Comparison of ENCODE assay signal across 9 cellular contexts in the genomic region with DNA sequence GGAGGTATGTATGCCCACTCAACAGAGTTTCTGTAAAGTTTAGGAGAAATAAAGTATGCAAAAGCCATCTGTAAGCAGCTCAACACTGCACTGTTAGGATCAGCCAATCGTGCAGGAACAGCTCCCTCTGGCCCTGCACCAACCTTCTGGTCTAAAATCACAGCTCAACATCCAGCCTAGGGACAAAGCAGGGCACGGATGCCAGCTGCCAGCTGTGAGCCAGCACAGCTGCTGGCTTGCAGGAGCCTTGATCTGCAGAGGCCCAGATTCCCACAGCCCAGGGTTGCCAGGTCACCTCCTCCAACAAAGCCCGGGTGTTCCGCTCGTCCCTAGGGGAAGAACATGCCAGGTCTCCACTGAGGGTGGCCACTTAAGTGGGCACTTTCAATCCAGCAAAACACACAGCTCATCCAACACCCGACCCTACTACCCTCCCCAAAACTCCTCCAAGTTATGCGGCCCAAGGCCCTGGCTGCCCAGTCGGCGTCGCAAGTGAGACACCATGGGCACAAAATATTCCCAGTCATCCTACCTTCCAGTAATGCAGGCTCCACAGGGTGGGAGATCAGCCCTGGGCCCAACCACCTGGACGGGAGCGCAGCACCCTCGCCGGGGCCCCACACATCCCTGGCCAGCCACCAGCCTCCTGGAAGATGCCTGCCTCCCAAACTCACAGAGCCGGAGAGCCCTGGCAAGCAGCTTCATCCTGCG. TPM values are rescaled to one million over a fixed set of nuclear protein-coding genes. Genes with fewer than 3 reads are reported as not detected.
DNase-seq lines count a peak whose midpoint lies in the region; ATAC-seq and TF ChIP-seq lines count a peak whose summit lies in the region.
"Had no signal": no experiment of that assay in that cellular context is flagged by ENCODE, and none has a peak within 500 bp of the region (broad histone marks: within the 10 kb centered on the region; RNA-seq: fewer than 3 reads in every experiment).

No MANE protein-coding gene starts in this region.

- H3K9me3 ChIP-seq in esophagus squamous epithelium, result peaks cover 0 to 2% (median 0%) of the 10 kb centered on the region in 3 donors

- H3K27ac ChIP-seq in esophagus squamous epithelium, result peak overlapping the region; percentile 80 to 89 (median 82)

- no peak for TF ChIP-seq CTCF in AG09309 (IDR thresholded peaks at IDR 0.05; ENCODE audit: control insufficient read depth, insufficient read depth, low read depth, low read length, missing control alignments)
- TF ChIP-seq CTCF in esophagus squamous epithelium (IDR thresholded peaks at IDR 0.05), result no peak

- intact Hi-C loops in esophagus squamous epithelium (cut with DNase I), result no loop called here

- no peak for DNase-seq in AG09309 (ENCODE audit: low read depth)
- DNase-seq in NCI-H69 (lab: John Stamatoyannopoulos, UW), result peak; percentile 34
- no peak for DNase-seq in esophagus squamous epithelium (lab: John Stamatoyannopoulos, UW)
- peak; percentile 62 for DNase-seq in middle frontal gyrus (ENCODE audit: extremely low spot score, low spot score)
- DNase-seq in NK-92 treated with Interleukin-12 subunit alpha and Interleukin-12 subunit beta, amount 100 ng/mL, for 24 hours (lab: John Stamatoyannopoulos, UW), result no peak
- no peak for DNase-seq in AG20443 (ENCODE audit: low spot score)
- no peak for DNase-seq in stimulated activated CD4-positive, alpha-beta T cell treated with anti-CD3 and anti-CD28 coated beads, Interleukin-1b, Interleukin-23, amount 100 ng/mL, for 48 hours
- DNase-seq: effector memory CD8-positive, alpha-beta T cell had no signal

- H3K4me1 ChIP-seq in esophagus squamous epithelium, result peaks cover 7 to 26% (median 17%) of the 10 kb centered on the region in 3 donors

- no peak for TF ChIP-seq POLR2A in esophagus squamous epithelium (IDR thresholded peaks at IDR 0.05)

- H3K4me3 ChIP-seq in AG09309 (ENCODE audit: control insufficient read depth, low read depth, low read length), result peak overlapping the region; percentile 12; the same call in 1 of the 2 replicates
- H3K4me3 ChIP-seq in esophagus squamous epithelium, result peak overlapping the region in 1 of 4 donors; percentile 33

- no peak for ATAC-seq in HG03460 (IDR thresholded peaks at IDR 0.05; ENCODE audit: unreplicated experiment)
- ATAC-seq: effector memory CD8-positive, alpha-beta T cell had no signal

- H3K27me3 ChIP-seq in esophagus squamous epithelium, result no peaks in the 10 kb centered on the region

- 20 to 46% methylated on average over 1 to 13 of the region's 16 CpGs for WGBS in esophagus squamous epithelium, 2 donors

- H3K36me3 ChIP-seq in esophagus squamous epithelium, result no peaks in the 10 kb centered on the region

RNA-seq across cellular contexts. Expression of a gene that starts 8.4 kb away (rescaled TPM):
- 10 to 100 TPM; 23.5 to 50.7 (median 39.0) TPM for total RNA-seq in esophagus squamous epithelium

RNA-seq across cellular contexts. Expression of a gene that starts 34.6 kb away (rescaled TPM):
- total RNA-seq in esophagus squamous epithelium, result 10 to 100 TPM; 40.5 to 51.9 (median 50.2) TPM

RNA-seq across cellular contexts. Expression of a gene that starts 39.5 kb away (rescaled TPM):
- total RNA-seq in esophagus squamous epithelium, result 10 to 100 TPM; 14.5 to 22.2 (median 18.6) TPM

Comparison
In these comparisons a context has a peak if more than half of its experiments do, and no peak if none do; other contexts are left out.
1. DNase-seq: peak in NCI-H69 (single experiment) and middle frontal gyrus (single experiment); none in AG09309 (single experiment), esophagus squamous epithelium (single experiment), NK-92 treated with Interleukin-12 subunit alpha and Interleukin-12 subunit beta, amount 100 ng/mL, for 24 hours (single experiment), AG20443 (single experiment) and stimulated activated CD4-positive, alpha-beta T cell treated with anti-CD3 and anti-CD28 coated beads, Interleukin-1b, Interleukin-23, amount 100 ng/mL, for 48 hours (single experiment).